In the genomic region with DNA sequence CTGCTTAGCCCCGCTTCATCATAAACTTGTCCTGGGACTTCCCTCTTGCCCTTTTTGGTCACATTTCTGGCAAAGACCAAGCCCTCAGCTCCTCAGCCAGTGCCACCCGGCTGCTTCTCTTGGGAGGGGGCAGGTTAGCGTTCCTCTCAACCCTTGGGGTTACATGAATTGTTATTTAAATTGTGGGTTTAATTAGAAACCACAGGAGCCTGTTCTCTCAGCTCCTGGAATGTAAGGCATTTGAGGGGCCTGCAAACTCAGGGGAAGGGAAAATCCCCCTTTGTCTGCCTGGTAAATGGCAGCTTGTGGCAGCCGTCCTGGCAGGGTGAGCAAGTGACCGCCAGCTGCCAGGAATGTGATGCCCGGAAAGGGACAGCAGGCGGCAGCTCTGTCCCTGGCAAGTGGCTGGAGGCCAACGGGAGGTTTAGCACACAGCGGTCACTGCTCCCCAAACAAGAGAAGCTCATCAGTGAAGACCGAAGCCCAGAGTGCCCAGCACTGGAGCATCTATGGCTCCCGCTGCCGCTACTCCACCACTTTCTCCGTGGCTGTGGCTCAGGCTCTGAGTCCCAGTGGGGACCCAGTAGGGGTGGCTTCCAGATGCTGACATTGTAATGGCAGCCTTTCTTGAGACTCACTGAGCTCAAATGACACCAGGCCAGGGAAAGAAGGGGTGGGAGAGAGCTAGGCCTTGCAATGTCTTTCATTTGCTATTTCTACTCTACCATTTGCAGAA, we compare ENCODE assay signal across 8 cellular contexts. TPM values are rescaled to one million over a fixed set of nuclear protein-coding genes. Genes with fewer than 3 reads are reported as not detected.
A peak's percentile ranks its signal among the peaks of the same experiment; 100 is the strongest.
DNase-seq lines count a peak whose midpoint lies in the region; ATAC-seq and TF ChIP-seq lines count a peak whose summit lies in the region.

No MANE protein-coding gene starts in this region.

- H3K4me1 Mint-ChIP-seq in activated T-cell treated with anti-CD3 and anti-CD28 coated beads, Interleukin-2, amount 50 U/mL, for 24 hours (ENCODE audit: low read depth): no peaks in the 10 kb centered on the region

- DNase-seq in AG10803 (ENCODE audit: low read depth): peak; percentile 92
- DNase-seq in SK-N-SH: peak; percentile 80
- DNase-seq in stimulated activated naive CD4-positive, alpha-beta T cell (lab: John Stamatoyannopoulos, UW): no peak
- no peak for DNase-seq in activated T-cell treated with anti-CD3 and anti-CD28 coated beads, Interleukin-2, amount 50 U/mL, for 24 hours
- DNase-seq in activated CD4-positive, CD25-positive, alpha-beta regulatory T cell treated with anti-CD3 and anti-CD28 coated beads, Interleukin-2, amount 50 U/mL, for 72 hours: no peak

- TF ChIP-seq EP300 in SK-N-SH (IDR thresholded peaks at IDR 0.05; ENCODE audit: borderline replicate concordance in 1 of 2, low read depth in 1 of 2, low read length in 1 of 2) (peak in 1 of 2 experiments; percentile 43; a peak in 1 of 4 replicates), gastroesophageal sphincter (IDR thresholded peaks at IDR 0.05) (no peak), neural cell (conservative IDR thresholded peaks at IDR 0.05; ENCODE audit: poor library complexity, severe bottlenecking) (peak; percentile 44)

- peaks cover 21 to 35% of the 10 kb centered on the region in 2 experiments for H3K36me3 ChIP-seq in SK-N-SH (replicated peaks in 1 of 2; ENCODE audit: control insufficient read depth in 1 of 2, insufficient read depth in 2 of 2, low read length in 1 of 2)
- H3K36me3 ChIP-seq in gastroesophageal sphincter: peaks cover 0 to 21% of the 10 kb centered on the region in 2 donors
- H3K36me3 ChIP-seq in neural cell (ENCODE audit: insufficient read depth, low read length): no peaks in the 10 kb centered on the region

- H3F3A ChIP-seq in SK-N-SH (replicated peaks; ENCODE audit: insufficient read depth): peaks cover 43% of the 10 kb centered on the region
- no peaks in the 10 kb centered on the region for H3F3A ChIP-seq in neural cell (ENCODE audit: insufficient read depth, low read length, poor library complexity, severe bottlenecking)

- H3K4me3 Mint-ChIP-seq in activated T-cell treated with anti-CD3 and anti-CD28 coated beads, Interleukin-2, amount 50 U/mL, for 24 hours: no peak overlapping the region

- TF ChIP-seq POLR2A in gastroesophageal sphincter (IDR thresholded peaks at IDR 0.05): no peak

- H3K4me2 ChIP-seq in SK-N-SH (peak overlapping the region; percentile 72), neural cell (ENCODE audit: low read length) (peak overlapping the region; percentile 37)

- peak overlapping the region; percentile 61 for H3K9ac ChIP-seq in SK-N-SH
- H3K9ac ChIP-seq in neural cell (ENCODE audit: low read length): peak overlapping the region; percentile 45

- H3K4me1 ChIP-seq in SK-N-SH (ENCODE audit: control insufficient read depth in 1 of 2, insufficient read depth in 2 of 2, low read depth in 1 of 2, low read length in 1 of 2) (peaks cover 53 to 61% of the 10 kb centered on the region in 2 experiments), gastroesophageal sphincter (peaks cover 5 to 56% (median 49%) of the 10 kb centered on the region in 3 donors)

- H3K4me3 ChIP-seq in AG10803 (ENCODE audit: low read length): no peak overlapping the region; the same call in 1 of the 2 replicates
- H3K4me3 ChIP-seq in SK-N-SH (ENCODE audit: low read depth in 2 of 2, low read length in 1 of 2): no peak overlapping the region
- no peak overlapping the region for H3K4me3 ChIP-seq in gastroesophageal sphincter
- H3K4me3 ChIP-seq in neural cell (ENCODE audit: low read length): peak overlapping the region; percentile 53

- no peaks in the 10 kb centered on the region for H3K27me3 Mint-ChIP-seq in activated T-cell treated with anti-CD3 and anti-CD28 coated beads, Interleukin-2, amount 50 U/mL, for 24 hours

- H3K27me3 ChIP-seq in SK-N-SH (ENCODE audit: insufficient read depth) (no peaks in the 10 kb centered on the region), gastroesophageal sphincter (no peaks in the 10 kb centered on the region), neural cell (ENCODE audit: insufficient read depth, low read depth, low read length) (no peaks in the 10 kb centered on the region)

- no peaks in the 10 kb centered on the region for H3K9me3 Mint-ChIP-seq in activated T-cell treated with anti-CD3 and anti-CD28 coated beads, Interleukin-2, amount 50 U/mL, for 24 hours

- H3K79me2 ChIP-seq in SK-N-SH (ENCODE audit: insufficient read depth) (peaks cover 98% of the 10 kb centered on the region), neural cell (replicated peaks; ENCODE audit: insufficient read depth, low read length) (peaks cover 56% of the 10 kb centered on the region)

- 23% methylated on average over 7 of the region's 13 CpGs for WGBS in SK-N-SH (ENCODE audit: low lambda C conversion rate)
- WGBS in gastroesophageal sphincter (ENCODE audit: low coverage in 1 of 2), 2 donors: 61% methylated on average over 7 of the region's 13 CpGs; no CpG with 5 or more reads in 1 of the 2 donors

- H3K36me3 Mint-ChIP-seq in activated T-cell treated with anti-CD3 and anti-CD28 coated beads, Interleukin-2, amount 50 U/mL, for 24 hours (ENCODE audit: low read depth): no peaks in the 10 kb centered on the region

- H3K27ac ChIP-seq in SK-N-SH (ENCODE audit: low read depth in 2 of 2, low read length in 1 of 2) (peak overlapping the region; percentile 97 to 99), gastroesophageal sphincter (peak overlapping the region in 3 of 4 donors; percentile 65 to 79 (median 76)), neural cell (ENCODE audit: low read length) (peak overlapping the region; percentile 77)

- TF ChIP-seq CTCF in AG10803 (conservative IDR thresholded peaks at IDR 0.05; ENCODE audit: low read length) (peak; percentile 21), SK-N-SH (IDR thresholded peaks at IDR 0.05) (peak; percentile 45), gastroesophageal sphincter (IDR thresholded peaks at IDR 0.05) (peak in 3 of 4 experiments; percentile 5 to 37 (median 10)), neural cell (IDR thresholded peaks at IDR 0.05; ENCODE audit: poor library complexity, severe bottlenecking) (peak; percentile 50)

- no peaks in the 10 kb centered on the region for H4K20me1 ChIP-seq in SK-N-SH (ENCODE audit: insufficient read depth)
- H4K20me1 ChIP-seq in neural cell (ENCODE audit: insufficient read depth): no peaks in the 10 kb centered on the region

- CTCF ChIA-PET in SK-N-SH (lab: Yijun Ruan, JAX): interaction anchor here (0.6 to 5.3 kb wide), 42 partner anchors 9 to 386 kb away, joined by 3 to 74 read pairs (median 5); a partner anchor contains a TSS

- peak; percentile 87 for TF ChIP-seq RAD21 in SK-N-SH (IDR thresholded peaks at IDR 0.05; ENCODE audit: low read length)
- TF ChIP-seq RAD21 in neural cell (conservative IDR thresholded peaks at IDR 0.05): peak; percentile 56

- H3K9me3 ChIP-seq in SK-N-SH: no peaks in the 10 kb centered on the region
- no peaks in the 10 kb centered on the region for H3K9me3 ChIP-seq in gastroesophageal sphincter
- H3K9me3 ChIP-seq in neural cell (ENCODE audit: low read length): no peaks in the 10 kb centered on the region

- H3K27ac Mint-ChIP-seq in activated T-cell treated with anti-CD3 and anti-CD28 coated beads, Interleukin-2, amount 50 U/mL, for 24 hours: no peak overlapping the region

- POLR2A ChIA-PET in SK-N-SH (lab: Yijun Ruan, JAX): interaction anchor here (1.1 to 1.4 kb wide), 3 partner anchors 21 to 79 kb away, joined by 3 to 5 read pairs (median 3); no protein-coding TSS in a partner anchor

- no peak overlapping the region for H2AFZ ChIP-seq in SK-N-SH (ENCODE audit: low read depth)
- no peak overlapping the region for H2AFZ ChIP-seq in neural cell (ENCODE audit: low read depth, low read length)

- ATAC-seq in gastroesophageal sphincter (no peak), GM21360 (IDR thresholded peaks at IDR 0.05; ENCODE audit: unreplicated experiment) (no peak)

- H3K9me2 ChIP-seq in SK-N-SH: no peaks in the 10 kb centered on the region
- H3K9me2 ChIP-seq in neural cell (ENCODE audit: insufficient read depth, low read length): no peaks in the 10 kb centered on the region

TF ChIP-seq in SK-N-SH, 30 proteins besides CTCF, POLR2A, EP300 and RAD21 (continues in another document):
- TF ChIP-seq ELF1 (IDR thresholded peaks at IDR 0.05): no peak
- TF ChIP-seq, protein P1, sequence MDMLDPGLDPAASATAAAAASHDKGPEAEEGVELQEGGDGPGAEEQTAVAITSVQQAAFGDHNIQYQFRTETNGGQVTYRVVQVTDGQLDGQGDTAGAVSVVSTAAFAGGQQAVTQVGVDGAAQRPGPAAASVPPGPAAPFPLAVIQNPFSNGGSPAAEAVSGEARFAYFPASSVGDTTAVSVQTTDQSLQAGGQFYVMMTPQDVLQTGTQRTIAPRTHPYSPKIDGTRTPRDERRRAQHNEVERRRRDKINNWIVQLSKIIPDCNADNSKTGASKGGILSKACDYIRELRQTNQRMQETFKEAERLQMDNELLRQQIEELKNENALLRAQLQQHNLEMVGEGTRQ (IDR thresholded peaks at IDR 0.05; ENCODE audit: borderline replicate concordance, low read depth, low read length): no peak
- TF ChIP-seq FOXM1 (IDR thresholded peaks at IDR 0.05; ENCODE audit: low read depth): no peak
- TF ChIP-seq SMC3 (IDR thresholded peaks at IDR 0.05; ENCODE audit: low read depth, low read length): peak; percentile 84
- peak; percentile 13; the same call in 1 of the 2 replicates for TF ChIP-seq RXRA (IDR thresholded peaks at IDR 0.05; ENCODE audit: borderline replicate concordance, low read depth)

TF ChIP-seq in neural cell, 6 proteins besides CTCF, POLR2A, EP300 and RAD21 (continues in another document):
- no peak for TF ChIP-seq TAF1 (IDR thresholded peaks at IDR 0.05; ENCODE audit: low read depth)

RNA-seq across cellular contexts. Expression of a gene that starts 51.7 kb away (rescaled TPM):
- polyA plus RNA-seq in SK-N-SH (2012; rRNA removed) (20.5 and 26.0 TPM in 2 replicates), neural cell (17.5 and 19.4 TPM in 2 replicates)
- 14.2 and 18.7 TPM in 2 replicates for polyA plus RNA-seq in SK-N-SH (2012; cell fraction: cytosol; rRNA removed)
- 21.7 and 22.0 TPM in 2 replicates for polyA plus RNA-seq in SK-N-SH (2012; cell fraction: nucleus; rRNA removed)
- 10 to 100 TPM in 3 of 4 donors, 1 to 10 TPM in 1; 9.7 to 17.5 (median 14.2) TPM for total RNA-seq in gastroesophageal sphincter
- polyA minus RNA-seq in neural cell: 38.4 and 43.1 TPM in 2 replicates

Comparison
In these comparisons a context has a peak if more than half of its experiments do, and no peak if none do; other contexts are left out.
1. DNase-seq: peak in AG10803 (single experiment) and SK-N-SH (single experiment); none in stimulated activated naive CD4-positive, alpha-beta T cell (0 of 6), activated T-cell treated with anti-CD3 and anti-CD28 coated beads, Interleukin-2, amount 50 U/mL, for 24 hours (single experiment) and activated CD4-positive, CD25-positive, alpha-beta regulatory T cell treated with anti-CD3 and anti-CD28 coated beads, Interleukin-2, amount 50 U/mL, for 72 hours (single experiment).
2. Peak in every context shown above with its lines, with median percentiles within 50 percentile points of each other: CTCF ChIP-seq and H3K27ac ChIP-seq.